In genomic region chr7:79876769-79877362, GRCh38 we compare ENCODE assay signal across 13 cellular contexts.
DNase-seq lines count a peak whose midpoint lies in the region; ATAC-seq and TF ChIP-seq lines count a peak whose summit lies in the region.
"Had no signal": no experiment of that assay in that cellular context is flagged by ENCODE, and none has a peak within 500 bp of the region (broad histone marks: within the 10 kb centered on the region; RNA-seq: fewer than 3 reads in every experiment).

No MANE protein-coding gene starts in this region.

- H3K9me3 ChIP-seq in AG04450 (ENCODE audit: control insufficient read depth, insufficient read depth, low read length): no peaks in the 10 kb centered on the region
- H3K9me3 ChIP-seq in SJSA1 (replicated peaks): no peaks in the 10 kb centered on the region
- H3K9me3 ChIP-seq: body of pancreas had no signal

- H3K36me3 ChIP-seq in SJSA1: no peaks in the 10 kb centered on the region

- TF ChIP-seq CTCF in AG04450 (IDR thresholded peaks at IDR 0.05; ENCODE audit: low read depth, low read length) (no peak), fibroblast of pulmonary artery (IDR thresholded peaks at IDR 0.05; ENCODE audit: low read length, missing control alignments) (no peak)

- POLR2A ChIA-PET in AG04450 (lab: Yijun Ruan, JAX): interaction anchor here (1.4 kb wide), 1 partner anchor 102 kb away, joined by 3 read pairs; no protein-coding TSS in a partner anchor

- in situ Hi-C loops in G401 (cut with HindIII; ENCODE audit: low sequenced_read_pairs): no loop called here

- DNase-seq in AG04450 (ENCODE audit: low read depth, low spot score) (peak; percentile 92), HCEC 1CT (peak; percentile 94), SJSA1 (ENCODE audit: low read depth in 1 of 2, low spot score in 2 of 2) (peak; percentile 69 to 75), fibroblast of pulmonary artery (ENCODE audit: low read depth) (peak; percentile 91), NCI-H748 treated with DMSO at 0.1 percent for 48 hours (lab: John Stamatoyannopoulos, UW) (no peak), GM19240 (ENCODE audit: insufficient read length, low spot score) (no peak), G401 (ENCODE audit: low spot score) (no peak)
- DNase-seq: body of pancreas, erythroblast, nephron progenitor cell had no signal

- H3K4me3 ChIP-seq in AG04450 (ENCODE audit: low read depth, low read length): no peak overlapping the region
- H3K4me3 ChIP-seq in SJSA1: no peak overlapping the region
- H3K4me3 ChIP-seq in fibroblast of pulmonary artery (replicated peaks; ENCODE audit: low read depth, low read length): no peak overlapping the region
- H3K4me3 ChIP-seq: body of pancreas had no signal

- H3K27me3 ChIP-seq in AG04450 (ENCODE audit: control insufficient read depth, insufficient read depth, low read length) (no peaks in the 10 kb centered on the region), SJSA1 (replicated peaks) (no peaks in the 10 kb centered on the region)
- H3K27me3 ChIP-seq: body of pancreas had no signal

- CTCF ChIA-PET in AG04450 (lab: Charles Lee): no interaction called here

- H3K4me1 ChIP-seq in SJSA1 (replicated peaks): peaks cover 9% of the 10 kb centered on the region
- H3K4me1 ChIP-seq: body of pancreas had no signal

- no peak for ATAC-seq in HG02885 (IDR thresholded peaks at IDR 0.05; ENCODE audit: poor library complexity, unreplicated experiment)
- ATAC-seq: body of pancreas had no signal

- H3K27ac ChIP-seq in AG04450 (ENCODE audit: low read depth, low read length): no peak overlapping the region
- H3K27ac ChIP-seq in SJSA1: no peak overlapping the region
- H3K27ac ChIP-seq: body of pancreas, C4-2B, HL-60 had no signal

Comparison
In these comparisons a context has a peak if more than half of its experiments do, and no peak if none do; other contexts are left out.
1. DNase-seq: peak in AG04450 (single experiment), HCEC 1CT (single experiment), SJSA1 (2 of 2) and fibroblast of pulmonary artery (single experiment); none in NCI-H748 treated with DMSO at 0.1 percent for 48 hours (single experiment), GM19240 (single experiment) and G401 (single experiment).